1 cellular context compared by ENCODE assay signal in the genomic region with DNA sequence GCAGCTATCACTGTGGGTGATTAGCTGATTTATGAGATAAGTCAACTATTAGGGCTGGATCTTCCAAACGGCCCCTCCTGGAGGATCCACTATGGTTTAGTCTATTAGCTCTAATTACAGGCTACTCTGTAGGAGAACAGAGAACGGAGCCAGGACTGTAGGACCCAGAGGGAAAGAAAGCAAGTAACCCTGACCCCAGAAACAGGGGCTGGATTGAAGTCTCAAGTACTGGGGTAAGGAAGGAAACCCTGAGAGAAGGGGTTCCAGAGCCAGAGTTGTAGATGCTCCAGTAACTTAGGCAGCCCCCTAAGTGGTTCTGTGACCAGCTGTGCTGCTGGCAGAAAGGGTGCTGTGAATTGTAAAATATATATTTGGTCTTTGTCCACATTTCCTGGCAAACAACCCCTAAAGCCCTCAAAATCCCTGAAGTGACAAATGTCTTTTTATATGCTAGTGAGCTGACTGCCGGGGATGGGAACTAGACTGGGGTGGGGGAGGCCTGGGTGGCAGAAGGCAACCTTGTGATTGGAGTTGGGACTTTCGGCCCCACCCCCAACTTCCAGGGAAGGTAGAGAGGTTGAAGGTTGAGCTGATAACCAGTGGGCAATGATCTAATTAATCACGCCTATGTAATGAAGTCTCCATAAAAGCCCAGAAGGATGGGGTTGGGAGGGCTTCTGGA.
TF ChIP-seq lines count a peak whose summit lies in the region.

No MANE protein-coding gene starts in this region.

TF ChIP-seq in IMR-90, 13 proteins besides CTCF, POLR2A, EP300 and RAD21 (continued from another document):
- TF ChIP-seq, protein P1, sequence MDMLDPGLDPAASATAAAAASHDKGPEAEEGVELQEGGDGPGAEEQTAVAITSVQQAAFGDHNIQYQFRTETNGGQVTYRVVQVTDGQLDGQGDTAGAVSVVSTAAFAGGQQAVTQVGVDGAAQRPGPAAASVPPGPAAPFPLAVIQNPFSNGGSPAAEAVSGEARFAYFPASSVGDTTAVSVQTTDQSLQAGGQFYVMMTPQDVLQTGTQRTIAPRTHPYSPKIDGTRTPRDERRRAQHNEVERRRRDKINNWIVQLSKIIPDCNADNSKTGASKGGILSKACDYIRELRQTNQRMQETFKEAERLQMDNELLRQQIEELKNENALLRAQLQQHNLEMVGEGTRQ (IDR thresholded peaks at IDR 0.05; ENCODE audit: low read depth, low read length), result no peak
- TF ChIP-seq FOS (IDR thresholded peaks at IDR 0.05; ENCODE audit: low read depth, low read length) (no peak), RCOR1 (IDR thresholded peaks at IDR 0.05; ENCODE audit: insufficient replicate concordance, low read length) (no peak), RFX5 (IDR thresholded peaks at IDR 0.05; ENCODE audit: low read depth, low read length) (no peak), SMC3 (IDR thresholded peaks at IDR 0.05; ENCODE audit: low read depth, low read length) (no peak), BHLHE40 (IDR thresholded peaks at IDR 0.05; ENCODE audit: low read depth, low read length) (no peak), MAZ (IDR thresholded peaks at IDR 0.05; ENCODE audit: borderline replicate concordance, low read depth, low read length) (no peak), NFE2L2 (IDR thresholded peaks at IDR 0.05; ENCODE audit: low read depth, low read length) (no peak), MAFK (IDR thresholded peaks at IDR 0.05; ENCODE audit: low read depth, low read length) (no peak), CEBPB (IDR thresholded peaks at IDR 0.05; ENCODE audit: low read depth, low read length) (no peak), CHD1 (IDR thresholded peaks at IDR 0.05; ENCODE audit: low read depth, low read length) (no peak)
- TF ChIP-seq, protein P2, sequence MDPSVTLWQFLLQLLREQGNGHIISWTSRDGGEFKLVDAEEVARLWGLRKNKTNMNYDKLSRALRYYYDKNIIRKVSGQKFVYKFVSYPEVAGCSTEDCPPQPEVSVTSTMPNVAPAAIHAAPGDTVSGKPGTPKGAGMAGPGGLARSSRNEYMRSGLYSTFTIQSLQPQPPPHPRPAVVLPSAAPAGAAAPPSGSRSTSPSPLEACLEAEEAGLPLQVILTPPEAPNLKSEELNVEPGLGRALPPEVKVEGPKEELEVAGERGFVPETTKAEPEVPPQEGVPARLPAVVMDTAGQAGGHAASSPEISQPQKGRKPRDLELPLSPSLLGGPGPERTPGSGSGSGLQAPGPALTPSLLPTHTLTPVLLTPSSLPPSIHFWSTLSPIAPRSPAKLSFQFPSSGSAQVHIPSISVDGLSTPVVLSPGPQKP (IDR thresholded peaks at IDR 0.05; ENCODE audit: borderline replicate concordance, low read depth, low read length), result no peak
